8 cellular contexts compared by ENCODE assay signal in genomic region chr19:15154002-15154612, GRCh38. TPM values are rescaled to one million over a fixed set of nuclear protein-coding genes. Genes with fewer than 3 reads are reported as not detected.
DNase-seq lines count a peak whose midpoint lies in the region; ATAC-seq and TF ChIP-seq lines count a peak whose summit lies in the region.
"Had no signal": no experiment of that assay in that cellular context is flagged by ENCODE, and none has a peak within 500 bp of the region (broad histone marks: within the 10 kb centered on the region; RNA-seq: fewer than 3 reads in every experiment).

No MANE protein-coding gene starts in this region.

- peaks cover 5% of the 10 kb centered on the region for H3K9me3 Mint-ChIP-seq in activated CD4-positive, alpha-beta T cell treated with anti-CD3 and anti-CD28 coated beads, Interleukin-2, amount 10 ng/mL, durations not matched to agents 24 days and 14 days

- no peaks in the 10 kb centered on the region for H3K27me3 ChIP-seq in GM06990 (replicated peaks; ENCODE audit: control insufficient read depth, insufficient read depth, low read length)

- no peaks in the 10 kb centered on the region for H3K36me3 ChIP-seq in GM06990 (ENCODE audit: control insufficient read depth, insufficient read depth, low read length)

- ATAC-seq in HG03097 (IDR thresholded peaks at IDR 0.05; ENCODE audit: low FRiP score, unreplicated experiment) = no peak

- no peak for DNase-seq in GM06990 (ENCODE audit: extremely low read depth, insufficient read length)
- DNase-seq in LNCaP clone FGC (ENCODE audit: low read depth) = no peak
- peak; percentile 75 for DNase-seq in activated CD4-positive, alpha-beta T cell treated with anti-CD3 and anti-CD28 coated beads, Interleukin-2, amount 10 ng/mL, durations not matched to agents 24 days and 14 days
- DNase-seq in foreskin melanocyte = peak; percentile 37
- peak; percentile 28 to 29 for DNase-seq in stimulated activated CD4-positive, alpha-beta T cell treated with anti-CD3 and anti-CD28 coated beads, Interleukin-4, amount 100 ng/mL, for 48 hours (ENCODE audit: low read depth in 2 of 2)
- no peak for DNase-seq in anterior cingulate cortex (lab: John Stamatoyannopoulos, UW)

- H3K27me3 Mint-ChIP-seq in activated CD4-positive, alpha-beta T cell treated with anti-CD3 and anti-CD28 coated beads, Interleukin-2, amount 10 ng/mL, durations not matched to agents 24 days and 14 days = no peaks in the 10 kb centered on the region

- H3K4me3 Mint-ChIP-seq in activated CD4-positive, alpha-beta T cell treated with anti-CD3 and anti-CD28 coated beads, Interleukin-2, amount 10 ng/mL, durations not matched to agents 24 days and 14 days = no peak overlapping the region

- intact Hi-C loops in activated CD4-positive, alpha-beta T cell treated with anti-CD3 and anti-CD28 coated beads, Interleukin-2, amount 10 ng/mL, durations not matched to agents 24 days and 14 days (cut with micrococcal nuclease) = no loop called here

- H3K4me3 ChIP-seq in GM06990 (replicated peaks; ENCODE audit: low read depth, low read length) = no peak overlapping the region
- H3K4me3 ChIP-seq in LNCaP clone FGC (ENCODE audit: low read depth, low read length) = no peak overlapping the region
- H3K4me3 ChIP-seq: skin epidermis had no signal

- H3K4me1 Mint-ChIP-seq in activated CD4-positive, alpha-beta T cell treated with anti-CD3 and anti-CD28 coated beads, Interleukin-2, amount 10 ng/mL, durations not matched to agents 24 days and 14 days = peaks cover 2% of the 10 kb centered on the region

- no peaks in the 10 kb centered on the region for H3K36me3 Mint-ChIP-seq in activated CD4-positive, alpha-beta T cell treated with anti-CD3 and anti-CD28 coated beads, Interleukin-2, amount 10 ng/mL, durations not matched to agents 24 days and 14 days (ENCODE audit: low read depth)

- H3K27ac Mint-ChIP-seq in activated CD4-positive, alpha-beta T cell treated with anti-CD3 and anti-CD28 coated beads, Interleukin-2, amount 10 ng/mL, durations not matched to agents 24 days and 14 days = no peak overlapping the region

- peak; percentile 42 for TF ChIP-seq CTCF in GM06990 (IDR thresholded peaks at IDR 0.05; ENCODE audit: insufficient read depth, low read length, poor library complexity, severe bottlenecking)
- TF ChIP-seq CTCF in LNCaP clone FGC (IDR thresholded peaks at IDR 0.05; ENCODE audit: control insufficient read depth, extremely low read depth, insufficient read depth) = peak; percentile 64

RNA-seq across cellular contexts. Expression of gene NOTCH3, which starts 46.7 kb away (rescaled TPM):
- total RNA-seq in activated CD4-positive, alpha-beta T cell treated with anti-CD3 and anti-CD28 coated beads, Interleukin-2, amount 10 ng/mL, durations not matched to agents 24 days and 14 days = not detected in 2 replicates

RNA-seq across cellular contexts. Expression of gene SYDE1, which starts 46.9 kb away (rescaled TPM):
- total RNA-seq in activated CD4-positive, alpha-beta T cell treated with anti-CD3 and anti-CD28 coated beads, Interleukin-2, amount 10 ng/mL, durations not matched to agents 24 days and 14 days = 1.1 and 1.3 TPM in 2 replicates

Comparison
In these comparisons a context has a peak if more than half of its experiments do, and no peak if none do; other contexts are left out.
1. DNase-seq: peak in activated CD4-positive, alpha-beta T cell treated with anti-CD3 and anti-CD28 coated beads, Interleukin-2, amount 10 ng/mL, durations not matched to agents 24 days and 14 days (single experiment), foreskin melanocyte (single experiment) and stimulated activated CD4-positive, alpha-beta T cell treated with anti-CD3 and anti-CD28 coated beads, Interleukin-4, amount 100 ng/mL, for 48 hours (2 of 2); none in GM06990 (single experiment), LNCaP clone FGC (single experiment) and anterior cingulate cortex (0 of 58).